Comparison of ENCODE assay signal across 12 cellular contexts in genomic region chr6:169263836-169264608, GRCh38. TPM values are rescaled to one million over a fixed set of nuclear protein-coding genes. Genes with fewer than 3 reads are reported as not detected.
A peak's percentile ranks its signal among the peaks of the same experiment; 100 is the strongest.
DNase-seq lines count a peak whose midpoint lies in the region; ATAC-seq, FAIRE-seq and TF ChIP-seq lines count a peak whose summit lies in the region.
"Had no signal": no experiment of that assay in that cellular context is flagged by ENCODE, and none has a peak within 500 bp of the region (broad histone marks: within the 10 kb centered on the region; RNA-seq: fewer than 3 reads in every experiment).

No MANE protein-coding gene starts in this region.

- H3K27me3 Mint-ChIP-seq in HFFc6 (ENCODE audit: insufficient read depth) = peaks cover 7% of the 10 kb centered on the region; the same call in 1 of the 2 replicates
- no peaks in the 10 kb centered on the region for H3K27me3 Mint-ChIP-seq in activated CD4-positive, alpha-beta T cell treated with anti-CD3 and anti-CD28 coated beads, Interleukin-2, amount 10 ng/mL, durations not matched to agents 24 days and 14 days

- no peaks in the 10 kb centered on the region for H3K9me1 ChIP-seq in keratinocyte (ENCODE audit: control insufficient read depth, extremely low read depth, insufficient read depth, low read length)

- H3K36me3 Mint-ChIP-seq in HFFc6 (ENCODE audit: low read depth) = no peaks in the 10 kb centered on the region
- H3K36me3 Mint-ChIP-seq in activated CD4-positive, alpha-beta T cell treated with anti-CD3 and anti-CD28 coated beads, Interleukin-2, amount 10 ng/mL, durations not matched to agents 24 days and 14 days (ENCODE audit: low read depth) = no peaks in the 10 kb centered on the region

- H3K4me3 Mint-ChIP-seq in HFFc6 = no peak overlapping the region
- H3K4me3 Mint-ChIP-seq in activated CD4-positive, alpha-beta T cell treated with anti-CD3 and anti-CD28 coated beads, Interleukin-2, amount 10 ng/mL, durations not matched to agents 24 days and 14 days = no peak overlapping the region

- TF ChIP-seq CTCF in HFFc6 (IDR thresholded peaks at IDR 0.05) (no peak), keratinocyte (optimal IDR thresholded peaks at IDR 0.05 in 1 of 3, IDR thresholded peaks at IDR 0.05 in 1 of 3, conservative IDR thresholded peaks at IDR 0.05 in 1 of 3; ENCODE audit: extremely low read depth in 1 of 3, insufficient read depth in 2 of 3, low read length in 3 of 3) (no peak)

- H2AFZ ChIP-seq in keratinocyte (ENCODE audit: control insufficient read depth, low read length) = no peak overlapping the region

- no peaks in the 10 kb centered on the region for H3K36me3 ChIP-seq in keratinocyte (ENCODE audit: control insufficient read depth in 2 of 2, extremely low read depth in 1 of 2, insufficient read depth in 2 of 2, low read length in 2 of 2)

- FAIRE-seq in keratinocyte (lab: Jason Lieb, UNC) = peak; percentile 13
- FAIRE-seq: endometrium had no signal

- no peak overlapping the region for H3K27ac ChIP-seq in keratinocyte (ENCODE audit: control insufficient read depth, insufficient read depth, low read length)

- peaks cover 6% of the 10 kb centered on the region for H3K4me1 ChIP-seq in keratinocyte (ENCODE audit: control insufficient read depth, extremely low read depth, insufficient read depth, low read length)
- H3K4me1 ChIP-seq: Caco-2 had no signal

- DNase-seq in AG08396 (ENCODE audit: low spot score) (peak; percentile 79), HFFc6 (peak; percentile 56), amniotic epithelial cell (ENCODE audit: low read depth) (peak; percentile 80), keratinocyte (ENCODE audit: low read depth, low spot score) (no peak)
- DNase-seq in activated CD4-positive, alpha-beta T cell treated with anti-CD3 and anti-CD28 coated beads, Interleukin-2, amount 10 ng/mL, durations not matched to agents 24 days and 14 days = no peak
- DNase-seq: Caco-2, mucosa of descending colon, SW 1271 had no signal

- no peak overlapping the region for H3K4me2 ChIP-seq in keratinocyte (ENCODE audit: control insufficient read depth, extremely low read depth, insufficient read depth, low read depth, low read length)

- peaks cover 30% of the 10 kb centered on the region for H3K4me1 Mint-ChIP-seq in HFFc6 (ENCODE audit: low read depth)
- no peaks in the 10 kb centered on the region for H3K4me1 Mint-ChIP-seq in activated CD4-positive, alpha-beta T cell treated with anti-CD3 and anti-CD28 coated beads, Interleukin-2, amount 10 ng/mL, durations not matched to agents 24 days and 14 days

- intact Hi-C loops in activated CD4-positive, alpha-beta T cell treated with anti-CD3 and anti-CD28 coated beads, Interleukin-2, amount 10 ng/mL, durations not matched to agents 24 days and 14 days (cut with micrococcal nuclease) = no loop called here

- dilution Hi-C loops in keratinocyte (cut with MboI; ENCODE audit: extremely low pct_ligation_motif_present, low sequenced_read_pairs) = no loop called here

- no peaks in the 10 kb centered on the region for H3K9me3 ChIP-seq in keratinocyte (ENCODE audit: control insufficient read depth, low read depth, low read length)
- H3K9me3 ChIP-seq: Caco-2, mucosa of descending colon had no signal

- ATAC-seq in HG03108 (IDR thresholded peaks at IDR 0.05; ENCODE audit: unreplicated experiment) (no peak), HG03442 (IDR thresholded peaks at IDR 0.05; ENCODE audit: unreplicated experiment) (no peak), GM18858 (IDR thresholded peaks at IDR 0.05; ENCODE audit: unreplicated experiment) (no peak)
- ATAC-seq: mucosa of descending colon had no signal

- no peaks in the 10 kb centered on the region for H3K79me2 ChIP-seq in keratinocyte (ENCODE audit: control insufficient read depth, insufficient read depth, low read length)

- H3K9ac ChIP-seq in keratinocyte (ENCODE audit: control insufficient read depth, extremely low read depth, insufficient read depth, low read length) = no peak overlapping the region

- H3K27ac Mint-ChIP-seq in HFFc6 = no peak overlapping the region
- H3K27ac Mint-ChIP-seq in activated CD4-positive, alpha-beta T cell treated with anti-CD3 and anti-CD28 coated beads, Interleukin-2, amount 10 ng/mL, durations not matched to agents 24 days and 14 days = no peak overlapping the region

- peaks cover 3% of the 10 kb centered on the region; the same call in 1 of the 2 replicates for H3K9me3 Mint-ChIP-seq in HFFc6
- no peaks in the 10 kb centered on the region for H3K9me3 Mint-ChIP-seq in activated CD4-positive, alpha-beta T cell treated with anti-CD3 and anti-CD28 coated beads, Interleukin-2, amount 10 ng/mL, durations not matched to agents 24 days and 14 days

- no peaks in the 10 kb centered on the region for H4K20me1 ChIP-seq in keratinocyte (ENCODE audit: control insufficient read depth, extremely low read depth, insufficient read depth, low read length)

- H3K27me3 ChIP-seq in keratinocyte (ENCODE audit: control insufficient read depth, extremely low read depth, insufficient read depth, low read length) = no peaks in the 10 kb centered on the region

- H3K4me3 ChIP-seq in keratinocyte (ENCODE audit: control insufficient read depth in 2 of 3, extremely low read depth in 1 of 3, insufficient read depth in 2 of 3, low read depth in 1 of 3, low read length in 3 of 3) = no peak overlapping the region
- H3K4me3 ChIP-seq: mucosa of descending colon had no signal

RNA-seq across cellular contexts. Expression of gene THBS2, which starts 10.4 kb away (rescaled TPM):
- 100 to 1,000 TPM; 156 to 254 (median 218) TPM for total RNA-seq in HFFc6 (2021; fragmentation: NEBNext Ultra II Directional; extraction: Animal tissue kit (Norgen Biotek cat#: 25700))
- 430 to 766 TPM (median 533 TPM) in 3 replicates for polyA plus RNA-seq in keratinocyte
- polyA plus RNA-seq in keratinocyte (2011; ENCODE audit: low read depth) = 42.2 TPM
- polyA plus RNA-seq in keratinocyte (2011; cell fraction: cytosol; rRNA removed) = 209 and 304 TPM in 2 replicates
- polyA plus RNA-seq in keratinocyte (2011; cell fraction: nucleus; rRNA removed) = 1,129 and 1,230 TPM in 2 replicates
- 53.4 and 789 TPM in 2 replicates for polyA plus RNA-seq in keratinocyte (2012; ENCODE audit: low replicate concordance)
- 914 to 1,886 TPM (median 1,202 TPM) in 3 replicates for polyA minus RNA-seq in keratinocyte
- 896 TPM for polyA minus RNA-seq in keratinocyte (2011; cell fraction: cytosol; rRNA and poly(A)+ RNA removed)
- polyA minus RNA-seq in keratinocyte (2011; cell fraction: nucleus; rRNA and poly(A)+ RNA removed) = 2,075 and 2,586 TPM in 2 replicates
- not detected in 2 replicates for total RNA-seq in activated CD4-positive, alpha-beta T cell treated with anti-CD3 and anti-CD28 coated beads, Interleukin-2, amount 10 ng/mL, durations not matched to agents 24 days and 14 days

Comparison
In these comparisons a context has a peak if more than half of its experiments do, and no peak if none do; other contexts are left out.
1. DNase-seq: peak in AG08396 (single experiment), HFFc6 (single experiment) and amniotic epithelial cell (single experiment); none in keratinocyte (single experiment) and activated CD4-positive, alpha-beta T cell treated with anti-CD3 and anti-CD28 coated beads, Interleukin-2, amount 10 ng/mL, durations not matched to agents 24 days and 14 days (single experiment).
2. RNA of gene THBS2, which starts 10.4 kb away (total RNA-seq): 156 to 254 TPM in HFFc6; not detected in activated CD4-positive, alpha-beta T cell treated with anti-CD3 and anti-CD28 coated beads, Interleukin-2, amount 10 ng/mL, durations not matched to agents 24 days and 14 days; every median in the first group is over 100 times any median in the second.